In the genomic region with DNA sequence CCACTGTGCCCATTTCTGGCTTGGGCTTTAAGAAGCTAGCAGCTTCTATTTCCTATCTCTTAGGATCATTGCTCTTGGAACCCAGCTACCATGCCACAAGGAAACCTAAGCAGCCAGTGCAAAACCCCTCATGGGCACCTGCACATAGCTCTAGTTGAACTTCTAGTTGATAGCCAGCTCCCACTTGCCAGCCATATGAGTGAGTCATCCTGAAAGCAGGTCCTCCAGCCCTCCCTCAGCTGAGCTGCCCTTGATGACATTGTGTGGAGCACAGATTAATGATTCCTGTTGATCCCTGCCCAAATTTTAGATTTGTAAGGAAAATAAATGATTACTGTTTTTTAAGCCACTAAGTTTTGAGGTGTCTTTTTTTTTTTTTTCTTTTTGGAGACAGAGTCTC, we compare ENCODE assay signal across 14 cellular contexts.
A peak's percentile ranks its signal among the peaks of the same experiment; 100 is the strongest.
DNase-seq lines count a peak whose midpoint lies in the region; ATAC-seq and TF ChIP-seq lines count a peak whose summit lies in the region.
"Had no signal": no experiment of that assay in that cellular context is flagged by ENCODE, and none has a peak within 500 bp of the region (broad histone marks: within the 10 kb centered on the region; RNA-seq: fewer than 3 reads in every experiment).

No MANE protein-coding gene starts in this region.

- DNase-seq in A172 (ENCODE audit: low spot score) = peak; percentile 30
- peak; percentile 3 for DNase-seq in RKO (ENCODE audit: low spot score)
- DNase-seq in fibroblast of mammary gland (ENCODE audit: low read depth) = peak; percentile 11
- DNase-seq in COLO829 (ENCODE audit: low spot score) = no peak
- no peak for DNase-seq in chondrocyte (ENCODE audit: low spot score)
- DNase-seq in stimulated activated naive CD4-positive, alpha-beta T cell (lab: John Stamatoyannopoulos, UW) = no peak
- DNase-seq: COR-L47, DMS79, NCI-H187, NCI-H345 had no signal

- ATAC-seq in GM18868 (IDR thresholded peaks at IDR 0.05; ENCODE audit: unreplicated experiment) (peak; percentile 37), HG02588 (IDR thresholded peaks at IDR 0.05; ENCODE audit: unreplicated experiment) (no peak)

- no peaks in the 10 kb centered on the region for H3K27me3 Mint-ChIP-seq in chondrocyte (ENCODE audit: low read depth)

- H3K36me3 Mint-ChIP-seq in chondrocyte (ENCODE audit: low read depth) = no peaks in the 10 kb centered on the region
- H3K36me3 Mint-ChIP-seq: CD14-positive monocyte had no signal

- H3K4me1 Mint-ChIP-seq in chondrocyte (ENCODE audit: low read depth) = no peaks in the 10 kb centered on the region
- H3K4me1 Mint-ChIP-seq: CD14-positive monocyte had no signal

- H3K9me3 Mint-ChIP-seq in chondrocyte (ENCODE audit: low read depth) = peaks cover 2% of the 10 kb centered on the region

- H3K4me3 ChIP-seq in fibroblast of mammary gland (ENCODE audit: control insufficient read depth, low read depth, low read length) = no peak overlapping the region
- H3K4me3 ChIP-seq: SJSA1 had no signal

- no peak overlapping the region for H3K4me3 Mint-ChIP-seq in chondrocyte (ENCODE audit: unreplicated experiment)
- H3K4me3 Mint-ChIP-seq: CD14-positive monocyte had no signal

- no peak overlapping the region for H3K27ac Mint-ChIP-seq in chondrocyte (ENCODE audit: unreplicated experiment)
- H3K27ac Mint-ChIP-seq: CD14-positive monocyte had no signal

- no peak for TF ChIP-seq CTCF in fibroblast of mammary gland (conservative IDR thresholded peaks at IDR 0.05; ENCODE audit: control insufficient read depth, insufficient read depth, low read depth, low read length)
- TF ChIP-seq CTCF in chondrocyte (IDR thresholded peaks at IDR 0.05) = no peak

Comparison
In these comparisons a context has a peak if more than half of its experiments do, and no peak if none do; other contexts are left out.
1. DNase-seq: peak in A172 (single experiment), RKO (single experiment) and fibroblast of mammary gland (single experiment); none in COLO829 (single experiment), chondrocyte (single experiment) and stimulated activated naive CD4-positive, alpha-beta T cell (0 of 6).